8 cellular contexts compared by ENCODE assay signal in the genomic region with DNA sequence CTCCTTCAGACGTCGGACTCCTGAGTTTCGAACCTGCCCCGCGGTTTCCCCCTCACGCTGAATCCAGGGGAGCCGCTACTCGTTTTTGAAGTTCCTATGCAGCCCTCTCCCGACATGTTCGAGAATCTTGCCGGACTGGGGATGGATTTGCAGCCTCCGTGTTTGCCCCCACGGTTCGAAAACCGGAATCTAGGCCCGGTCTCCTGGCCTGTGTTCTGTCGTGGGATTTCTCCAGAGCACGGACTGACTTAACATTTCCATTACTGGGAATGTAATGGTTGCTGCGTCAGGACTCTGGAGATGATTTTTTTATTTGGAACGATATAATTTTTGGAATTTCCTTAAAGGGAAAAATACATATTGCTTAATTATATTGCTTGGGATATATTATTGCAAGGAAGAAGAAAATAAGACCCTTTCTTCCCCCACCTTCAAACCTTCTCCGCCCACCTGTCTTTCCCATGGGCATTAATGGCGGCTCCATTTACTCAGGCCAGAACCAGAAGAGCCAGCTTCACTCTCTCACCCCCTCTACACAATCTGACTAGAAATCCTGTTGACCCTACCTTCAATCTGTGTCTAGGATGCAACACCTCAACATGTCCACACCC. TPM values are rescaled to one million over a fixed set of nuclear protein-coding genes. Genes with fewer than 3 reads are reported as not detected.
A peak's percentile ranks its signal among the peaks of the same experiment; 100 is the strongest.
DNase-seq lines count a peak whose midpoint lies in the region; ATAC-seq and TF ChIP-seq lines count a peak whose summit lies in the region.

No MANE protein-coding gene starts in this region.

- 9 to 17% (median 10%) methylated on average over 16 to 22 of the region's 22 CpGs for WGBS in heart left ventricle, 4 donors
- WGBS in lower leg skin, 2 donors: 7 to 9% methylated on average over 22 of the region's 22 CpGs

- peak in 1 of 5 donors; percentile 18 for DNase-seq in heart left ventricle
- DNase-seq in Right ventricle myocardium inferior (ENCODE audit: missing footprints): no peak
- DNase-seq in lower leg skin (ENCODE audit: low spot score in 2 of 2): no peak
- no peak for DNase-seq in upper lobe of right lung
- DNase-seq in NCI-H1436 (lab: John Stamatoyannopoulos, UW): no peak

- H3K4me3 ChIP-seq in heart left ventricle (peak overlapping the region; percentile 20 to 83 (median 71)), lower leg skin (ENCODE audit: low read depth, poor library complexity, severe bottlenecking) (peak overlapping the region; percentile 22), upper lobe of right lung (peak overlapping the region; percentile 64)

- H3K4me1 ChIP-seq in heart left ventricle (peaks cover 5 to 63% (median 44%) of the 10 kb centered on the region in 12 donors), upper lobe of right lung (peaks cover 47% of the 10 kb centered on the region)

- H3K27ac ChIP-seq in heart left ventricle (peak overlapping the region; percentile 96 to 100 (median 99)), angular gyrus (ENCODE audit: low read depth, low read length) (peak overlapping the region; percentile 99), upper lobe of right lung (peak overlapping the region; percentile 97)

- intact Hi-C loops in heart left ventricle (cut with DNase I): loop anchor here in 5 of 10 donors (2.0 to 5.0 kb wide), 4 partner anchors 20 to 241 kb away; partner anchors contain the start of gene ZFP62 (in 2 of the 5)
- intact Hi-C loops in Right ventricle myocardium inferior (cut with DNase I): loop anchor here (2.0 to 5.0 kb wide), 2 partner anchors 20 to 46 kb away; no protein-coding TSS in a partner anchor
- intact Hi-C loops in lower leg skin (cut with DNase I; ENCODE audit: low total_unique reads): no loop called here
- intact Hi-C loops in upper lobe of right lung (cut with DNase I): no loop called here

- H3K9me3 ChIP-seq in heart left ventricle (no peaks in the 10 kb centered on the region), upper lobe of right lung (no peaks in the 10 kb centered on the region)

- peaks cover 0 to 16% (median 0%) of the 10 kb centered on the region in 9 donors for H3K36me3 ChIP-seq in heart left ventricle
- H3K36me3 ChIP-seq in upper lobe of right lung: no peaks in the 10 kb centered on the region

- no peak for TF ChIP-seq POLR2A in heart left ventricle (IDR thresholded peaks at IDR 0.05)
- no peak for TF ChIP-seq POLR2A in lower leg skin (IDR thresholded peaks at IDR 0.05)
- no peak for TF ChIP-seq POLR2A in GM18505 (IDR thresholded peaks at IDR 0.05; ENCODE audit: borderline replicate concordance, extremely low read depth, insufficient read depth, insufficient read length)

- ATAC-seq in heart left ventricle: peak in 1 of 4 donors; percentile 0
- ATAC-seq in Right ventricle myocardium inferior: no peak
- ATAC-seq in upper lobe of right lung: no peak
- no peak for ATAC-seq in GM18505 (IDR thresholded peaks at IDR 0.05; ENCODE audit: unreplicated experiment)
- ATAC-seq in HG03571 (IDR thresholded peaks at IDR 0.05; ENCODE audit: unreplicated experiment): no peak

- TF ChIP-seq CTCF in heart left ventricle (IDR thresholded peaks at IDR 0.05) (no peak), lower leg skin (IDR thresholded peaks at IDR 0.05) (no peak), upper lobe of right lung (IDR thresholded peaks at IDR 0.05) (no peak)

- H3K27me3 ChIP-seq in heart left ventricle: no peaks in the 10 kb centered on the region
- H3K27me3 ChIP-seq in upper lobe of right lung: no peaks in the 10 kb centered on the region

RNA-seq across cellular contexts. Expression of gene MGAT1, which starts 8.5 kb away (rescaled TPM):
- total RNA-seq in heart left ventricle: 100 to 1,000 TPM in 3 of 9 donors, 10 to 100 TPM in 6; 50.9 to 162 (median 83.5) TPM
- polyA plus RNA-seq in heart left ventricle: 100 to 1,000 TPM in 1 of 2 donors, 10 to 100 TPM in 1; 64.5 to 199 TPM
- total RNA-seq in Right ventricle myocardium inferior: 76.0 TPM
- total RNA-seq in lower leg skin: 100 to 1,000 TPM; 121 to 154 (median 138) TPM
- total RNA-seq in upper lobe of right lung: 216 TPM

RNA-seq across cellular contexts. Expression of gene ZFP62, which starts 50.0 kb away (rescaled TPM):
- total RNA-seq in heart left ventricle (10 to 100 TPM in 8 of 9 donors, 1 to 10 TPM in 1; 9.4 to 18.6 (median 13.8) TPM), Right ventricle myocardium inferior (14.7 TPM), lower leg skin (10 to 100 TPM; 14.5 to 35.8 (median 31.1) TPM), upper lobe of right lung (22.6 TPM)
- 10 to 100 TPM; 10.6 to 13.6 TPM for polyA plus RNA-seq in heart left ventricle
